8 cellular contexts compared by ENCODE assay signal in genomic region chr5:39283231-39283818, GRCh38.
DNase-seq lines count a peak whose midpoint lies in the region; ATAC-seq, FAIRE-seq and TF ChIP-seq lines count a peak whose summit lies in the region.

No MANE protein-coding gene starts in this region.

- intact Hi-C loops in activated B cell treated with CpG ODN at 0.5 μM for 24 hours (cut with micrococcal nuclease), result loop anchor here (1.0 kb wide), 4 partner anchors 66 to 842 kb away; no protein-coding TSS in a partner anchor
- intact Hi-C loops in colonic mucosa (cut with DNase I), result loop anchor here (2.0 to 10.0 kb wide), 2 partner anchors 65 to 281 kb away; partner anchors contain the start of gene FYB1
- intact Hi-C loops in HepG2 (cut with micrococcal nuclease; ENCODE audit: unreplicated experiment), result loop anchor here (1.0 to 10.0 kb wide), 4 partner anchors 66 to 289 kb away; no protein-coding TSS in a partner anchor

- H3K4me1 Mint-ChIP-seq in HFFc6 (ENCODE audit: low read depth) (peaks cover 6% of the 10 kb centered on the region), activated B cell treated with CpG ODN at 0.5 μM for 24 hours (peaks cover 2% of the 10 kb centered on the region)

- H3K9me3 ChIP-seq in colonic mucosa, result no peaks in the 10 kb centered on the region
- no peaks in the 10 kb centered on the region for H3K9me3 ChIP-seq in HepG2 (ENCODE audit: low read length)

- WGBS in HepG2 (ENCODE audit: low lambda C conversion rate), result 6% methylated on average over 3 of the region's 3 CpGs

- POLR2A ChIA-PET in activated B cell treated with CpG ODN at 0.5 μM for 24 hours (lab: Charles Lee), result no interaction called here
- POLR2A ChIA-PET in HepG2 (lab: Yijun Ruan, JAX), result no interaction called here

- H3K9me3 Mint-ChIP-seq in HFFc6 (peaks cover 20% of the 10 kb centered on the region), activated B cell treated with CpG ODN at 0.5 μM for 24 hours (peaks cover 2% of the 10 kb centered on the region)

- H3K27ac Mint-ChIP-seq in HFFc6 (peak overlapping the region; percentile 47; the same call in 1 of the 2 replicates), activated B cell treated with CpG ODN at 0.5 μM for 24 hours (no peak overlapping the region)

- H3K4me2 ChIP-seq in HepG2 (ENCODE audit: low read depth, low read length), result 0 out of 2 replicates have a peak overlapping the region, but pooled peaks have one; percentile 4

- H3K36me3 ChIP-seq in colonic mucosa (no peaks in the 10 kb centered on the region), HepG2 (replicated peaks in 1 of 2; ENCODE audit: control insufficient read depth in 1 of 2, insufficient read depth in 2 of 2, low read length in 2 of 2) (no peaks in the 10 kb centered on the region)

- H3K9ac ChIP-seq in colonic mucosa (ENCODE audit: low read depth in 2 of 2, low read length in 2 of 2) (no peak overlapping the region), HepG2 (ENCODE audit: insufficient read depth, low read depth, low read length) (no peak overlapping the region)

- H3K27me3 Mint-ChIP-seq in HFFc6 (ENCODE audit: insufficient read depth) (no peaks in the 10 kb centered on the region), activated B cell treated with CpG ODN at 0.5 μM for 24 hours (peaks cover 15% of the 10 kb centered on the region)

- no peak overlapping the region for H2AFZ ChIP-seq in HepG2 (ENCODE audit: low read length)

- peaks cover 15% of the 10 kb centered on the region for H3K36me3 Mint-ChIP-seq in HFFc6 (ENCODE audit: low read depth)
- H3K36me3 Mint-ChIP-seq in activated B cell treated with CpG ODN at 0.5 μM for 24 hours (ENCODE audit: low read depth), result no peaks in the 10 kb centered on the region

- H3K79me2 ChIP-seq in HepG2 (ENCODE audit: insufficient read depth, low read length), result no peaks in the 10 kb centered on the region

- no peak for TF ChIP-seq EP300 in HepG2 (IDR thresholded peaks at IDR 0.05; ENCODE audit: low read depth in 2 of 2, low read length in 2 of 2)
- TF ChIP-seq EP300 in HepG2 (CRISPR knock-in tag; IDR thresholded peaks at IDR 0.05; ENCODE audit: borderline replicate concordance), result no peak

- CTCF ChIA-PET in activated B cell treated with CpG ODN at 0.5 μM for 24 hours (lab: Charles Lee), result interaction anchor here (0.7 to 5.8 kb wide), 10 partner anchors 9 to 863 kb away, joined by 3 to 90 read pairs (median 5); partner anchors contain the start of gene FYB1
- CTCF ChIA-PET in HepG2 (lab: Yijun Ruan, JAX; ENCODE audit: low intra/inter-chr PET ratio, low total read pairs), result interaction anchor here (1.2 to 3.0 kb wide), 5 partner anchors 62 to 288 kb away, joined by 3 to 20 read pairs (median 5); partner anchors contain the start of gene FYB1

- H3K27me3 ChIP-seq in colonic mucosa (no peaks in the 10 kb centered on the region), HepG2 (ENCODE audit: control insufficient read depth in 1 of 2, insufficient read depth in 2 of 2, low read length in 2 of 2) (no peaks in the 10 kb centered on the region)

- no peak overlapping the region for H3K4me3 ChIP-seq in colonic mucosa
- H3K4me3 ChIP-seq in HepG2 (replicated peaks in 1 of 3; ENCODE audit: insufficient read depth in 1 of 3, low read depth in 2 of 3, low read length in 3 of 3), result no peak overlapping the region

- BruUV-seq in HepG2 (replicated peaks; lab: Mats Ljungman, UMichigan), result no TSS peak

- in situ Hi-C loops in HepG2 (cut with HindIII; ENCODE audit: extremely low pct_ligation_motif_present, low pct_unique_long_range_greater_than_20kb), result loop anchor here (5.0 to 10.0 kb wide), 2 partner anchors 66 to 129 kb away; partner anchors contain the start of gene FYB1

- H4K20me1 ChIP-seq in HepG2 (ENCODE audit: insufficient read depth, low read length), result no peaks in the 10 kb centered on the region

- TF ChIP-seq POLR2A in HepG2 (IDR thresholded peaks at IDR 0.05; ENCODE audit: insufficient read depth in 1 of 2, low read depth in 2 of 2, low read length in 2 of 2), result no peak

- no peak overlapping the region for H3K27ac ChIP-seq in colonic mucosa
- H3K27ac ChIP-seq in HepG2 (ENCODE audit: extremely low read length, insufficient read depth, low read length), result no peak overlapping the region

- FAIRE-seq in HepG2 (lab: Jason Lieb, UNC), result peak; percentile 93

- TF ChIP-seq CTCF in HFFc6 (IDR thresholded peaks at IDR 0.05), result peak; percentile 84
- peak; percentile 38 for TF ChIP-seq CTCF in activated B cell treated with CpG ODN at 0.5 μM for 24 hours (IDR thresholded peaks at IDR 0.05)
- TF ChIP-seq CTCF in colonic mucosa (IDR thresholded peaks at IDR 0.05), result peak; percentile 65
- peak; percentile 81 for TF ChIP-seq CTCF in HepG2 (CRISPR knock-in tag; IDR thresholded peaks at IDR 0.05)

- H3K4me3 Mint-ChIP-seq in HFFc6 (no peak overlapping the region), activated B cell treated with CpG ODN at 0.5 μM for 24 hours (no peak overlapping the region)

- peak; percentile 55 for TF ChIP-seq RAD21 in HepG2 (CRISPR knock-in tag; IDR thresholded peaks at IDR 0.05)

- H3K4me1 ChIP-seq in colonic mucosa (no peaks in the 10 kb centered on the region), HepG2 (ENCODE audit: insufficient read depth, low read length) (peaks cover 25% of the 10 kb centered on the region)

- ATAC-seq in activated B cell treated with CpG ODN at 0.5 μM for 24 hours (ENCODE audit: low read depth), result peak; percentile 75
- peak; percentile 99 for ATAC-seq in HepG2

- DNase-seq in NCI-H1694 (lab: John Stamatoyannopoulos, UW), result peak; percentile 28
- DNase-seq in NCI-H1694 treated with DMSO at 0.1 percent for 48 hours (lab: John Stamatoyannopoulos, UW), result no peak
- DNase-seq in HFFc6, result peak; percentile 75
- DNase-seq in NAMALWA (ENCODE audit: low spot score), result peak; percentile 48
- no peak for DNase-seq in activated B cell treated with CpG ODN at 0.5 μM for 24 hours
- DNase-seq in colonic mucosa, result peak; percentile 63
- peak; percentile 67 for DNase-seq in HepG2 (ENCODE audit: low spot score)
- peak; percentile 4 for DNase-seq in stimulated activated CD8-positive, alpha-beta memory T cell treated with anti-CD3 and anti-CD28 coated beads, Interleukin-4, amount 100 ng/mL, for 24 hours (ENCODE audit: low read depth)

TF ChIP-seq in HepG2, 621 proteins besides CTCF, POLR2A, EP300 and RAD21 (continues in another document):
- TF ChIP-seq ZMYM4 (CRISPR knock-in tag; IDR thresholded peaks at IDR 0.05), result 0 out of 2 replicates have a peak, but pooled peaks have one; percentile 42
- TF ChIP-seq SOX5 (CRISPR knock-in tag; IDR thresholded peaks at IDR 0.05; ENCODE audit: borderline replicate concordance), result peak; percentile 22; the same call in 1 of the 2 replicates
- no peak for TF ChIP-seq ZFYVE20 (CRISPR knock-in tag; IDR thresholded peaks at IDR 0.05; ENCODE audit: borderline replicate concordance, low read depth)
- TF ChIP-seq MED1 (CRISPR knock-in tag; IDR thresholded peaks at IDR 0.05), result 0 out of 2 replicates have a peak, but pooled peaks have one; percentile 10
- peak; percentile 39; the same call in 1 of the 2 replicates for TF ChIP-seq BCL6 (CRISPR knock-in tag; IDR thresholded peaks at IDR 0.05)
- 0 out of 2 replicates have a peak, but pooled peaks have one; percentile 22 for TF ChIP-seq ZNF331 (CRISPR knock-in tag; IDR thresholded peaks at IDR 0.05)
- 0 out of 2 replicates have a peak, but pooled peaks have one; percentile 21 for TF ChIP-seq ZNF264 (CRISPR knock-in tag; IDR thresholded peaks at IDR 0.05)
- no peak for TF ChIP-seq NAIF1 (CRISPR knock-in tag; IDR thresholded peaks at IDR 0.05; ENCODE audit: borderline replicate concordance)
- 0 out of 2 replicates have a peak, but pooled peaks have one; percentile 15 for TF ChIP-seq ZNF644 (CRISPR knock-in tag; IDR thresholded peaks at IDR 0.05; ENCODE audit: low read depth)
- TF ChIP-seq XRCC5 (optimal IDR thresholded peaks at IDR 0.05; ENCODE audit: low read length), result peak; percentile 30
- peak; percentile 84 for TF ChIP-seq SMC3 (IDR thresholded peaks at IDR 0.05; ENCODE audit: low read length)
- TF ChIP-seq ZNF607 (CRISPR knock-in tag; IDR thresholded peaks at IDR 0.05; ENCODE audit: borderline replicate concordance), result no peak
- TF ChIP-seq, protein P1, sequence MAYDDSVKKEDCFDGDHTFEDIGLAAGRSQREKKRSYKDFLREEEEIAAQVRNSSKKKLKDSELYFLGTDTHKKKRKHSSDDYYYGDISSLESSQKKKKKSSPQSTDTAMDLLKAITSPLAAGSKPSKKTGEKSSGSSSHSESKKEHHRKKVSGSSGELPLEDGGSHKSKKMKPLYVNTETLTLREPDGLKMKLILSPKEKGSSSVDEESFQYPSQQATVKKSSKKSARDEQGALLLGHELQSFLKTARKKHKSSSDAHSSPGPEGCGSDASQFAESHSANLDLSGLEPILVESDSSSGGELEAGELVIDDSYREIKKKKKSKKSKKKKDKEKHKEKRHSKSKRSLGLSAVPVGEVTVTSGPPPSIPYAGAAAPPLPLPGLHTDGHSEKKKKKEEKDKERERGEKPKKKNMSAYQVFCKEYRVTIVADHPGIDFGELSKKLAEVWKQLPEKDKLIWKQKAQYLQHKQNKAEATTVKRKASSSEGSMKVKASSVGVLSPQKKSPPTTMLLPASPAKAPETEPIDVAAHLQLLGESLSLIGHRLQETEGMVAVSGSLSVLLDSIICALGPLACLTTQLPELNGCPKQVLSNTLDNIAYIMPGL (CRISPR knock-in tag; IDR thresholded peaks at IDR 0.05; ENCODE audit: borderline replicate concordance in 1 of 2, low read depth in 1 of 2), result 0 out of 4 replicates have a peak, but pooled peaks of 1 of the 2 experiments have one; percentile 45

Comparison
In these comparisons a context has a peak if more than half of its experiments do, and no peak if none do; other contexts are left out.
1. DNase-seq: peak in NCI-H1694 (single experiment), HFFc6 (single experiment), NAMALWA (single experiment), colonic mucosa (single experiment), HepG2 (single experiment) and stimulated activated CD8-positive, alpha-beta memory T cell treated with anti-CD3 and anti-CD28 coated beads, Interleukin-4, amount 100 ng/mL, for 24 hours (single experiment); none in NCI-H1694 treated with DMSO at 0.1 percent for 48 hours (single experiment) and activated B cell treated with CpG ODN at 0.5 μM for 24 hours (single experiment).
2. Peak in every context shown above with its lines, with median percentiles within 50 percentile points of each other: CTCF ChIP-seq.